11 cellular contexts compared by ENCODE assay signal in the genomic region with DNA sequence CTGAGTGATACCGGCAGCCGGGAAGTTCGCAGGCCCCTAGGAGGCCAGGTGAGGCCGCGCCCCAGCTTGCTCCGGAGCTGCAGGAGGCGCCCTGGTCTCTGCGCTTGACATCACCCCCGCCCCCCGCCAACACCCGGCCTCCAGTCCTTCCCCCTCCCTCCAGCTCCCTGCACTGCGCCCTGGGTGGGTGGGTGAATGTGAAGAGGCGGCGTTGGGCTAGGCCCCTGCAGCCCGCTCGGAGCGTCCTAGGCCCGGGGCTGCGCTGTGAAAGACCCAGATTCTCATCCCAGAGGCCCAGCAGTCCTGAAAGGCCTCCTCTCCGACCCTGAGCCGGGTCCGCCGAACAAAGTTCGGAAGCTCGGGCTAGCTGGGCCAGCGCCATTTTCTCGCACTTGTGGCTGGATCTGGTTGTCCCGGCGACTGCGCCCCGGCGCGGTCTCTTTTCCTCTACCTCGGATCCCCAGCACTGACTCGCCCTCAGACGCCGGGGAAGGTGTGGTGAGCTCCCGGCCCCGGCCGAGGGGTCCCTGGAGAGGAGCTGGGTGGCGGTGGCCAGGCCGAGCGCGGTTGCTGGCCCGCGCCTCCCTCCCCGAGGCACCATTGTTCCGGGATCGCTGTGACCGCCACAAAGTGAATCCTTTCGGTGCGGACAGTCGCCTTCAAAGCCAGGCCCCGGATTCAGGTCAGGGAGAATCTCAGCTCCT. TPM values are rescaled to one million over a fixed set of nuclear protein-coding genes. Genes with fewer than 3 reads are reported as not detected.
DNase-seq lines count a peak whose midpoint lies in the region; ATAC-seq and TF ChIP-seq lines count a peak whose summit lies in the region.
"Had no signal": no experiment of that assay in that cellular context is flagged by ENCODE, and none has a peak within 500 bp of the region (broad histone marks: within the 10 kb centered on the region; RNA-seq: fewer than 3 reads in every experiment).

No MANE protein-coding gene starts in this region.

- TF ChIP-seq CTCF in GM23338 (conservative IDR thresholded peaks at IDR 0.05; ENCODE audit: low read depth in 2 of 2) (no peak; a peak in 1 of 4 replicates), WTC11 (IDR thresholded peaks at IDR 0.05) (no peak), body of pancreas (IDR thresholded peaks at IDR 0.05) (no peak)
- no peak for TF ChIP-seq CTCF in CD8-positive, alpha-beta T cell (IDR thresholded peaks at IDR 0.05)

- DNase-seq in GM23338 (ENCODE audit: low spot score) = peak; percentile 94
- peak; percentile 86 for DNase-seq in WTC11 (ENCODE audit: low spot score)
- DNase-seq in iPS DF 6.9 (ENCODE audit: low read depth, low spot score) = no peak
- DNase-seq in skeletal muscle cell (ENCODE audit: low read depth) = no peak
- no peak for DNase-seq in SKM-1 (lab: John Stamatoyannopoulos, UW; ENCODE audit: unreplicated experiment)
- DNase-seq in CD8-positive, alpha-beta T cell = no peak
- no peak for DNase-seq in body of pancreas
- DNase-seq in KBM-7 = no peak
- DNase-seq: stimulated activated CD8-positive, alpha-beta memory T cell treated with anti-CD3 and anti-CD28 coated beads, Interleukin-4, amount 100 ng/mL, for 48 hours had no signal

- H3K9me3 ChIP-seq in iPS DF 6.9 (ENCODE audit: control insufficient read depth, insufficient read depth, low read length) (no peaks in the 10 kb centered on the region), body of pancreas (no peaks in the 10 kb centered on the region)
- H3K9me3 ChIP-seq in CD8-positive, alpha-beta T cell (ENCODE audit: low read length) = no peaks in the 10 kb centered on the region

- H3K27me3 Mint-ChIP-seq in GM23338 (ENCODE audit: insufficient read depth, low read depth, poor library complexity) = peaks cover 99% of the 10 kb centered on the region
- peaks cover 98% of the 10 kb centered on the region for H3K27me3 Mint-ChIP-seq in WTC11 (ENCODE audit: low read depth)
- H3K27me3 Mint-ChIP-seq in CD8-positive, alpha-beta T cell (ENCODE audit: low read depth) = peaks cover 68% of the 10 kb centered on the region

- H3K4me2 ChIP-seq in GM23338 = peak overlapping the region; percentile 93

- CTCF ChIA-PET in WTC11 (lab: Charles Lee) = interaction anchor here (0.6 to 4.5 kb wide), 14 partner anchors 9 to 1310 kb away, joined by 3 to 47 read pairs (median 10); partner anchors contain the start of genes ZIC1 and ZIC4
- CTCF ChIA-PET in CD8-positive, alpha-beta T cell (lab: Charles Lee) = no interaction called here

- H3K27me3 ChIP-seq in GM23338 (ENCODE audit: insufficient read depth) (peaks cover 100% of the 10 kb centered on the region), iPS DF 6.9 (ENCODE audit: control insufficient read depth, insufficient read depth, low read length) (peaks cover 76% of the 10 kb centered on the region), body of pancreas (peaks cover 0 to 88% of the 10 kb centered on the region in 2 donors)
- H3K27me3 ChIP-seq in CD8-positive, alpha-beta T cell (ENCODE audit: insufficient read depth, low read length) = peaks cover 20% of the 10 kb centered on the region

- H3F3A ChIP-seq in GM23338 (replicated peaks; ENCODE audit: low read depth) = peaks cover 55% of the 10 kb centered on the region

- H3K36me3 Mint-ChIP-seq in GM23338 (ENCODE audit: low read depth) (no peaks in the 10 kb centered on the region), WTC11 (no peaks in the 10 kb centered on the region)
- no peaks in the 10 kb centered on the region for H3K36me3 Mint-ChIP-seq in CD8-positive, alpha-beta T cell

- H3K27ac ChIP-seq in GM23338 (ENCODE audit: low read depth) (no peak overlapping the region; the same call in 1 of the 2 replicates), iPS DF 6.9 (ENCODE audit: low read length) (no peak overlapping the region), body of pancreas (no peak overlapping the region)
- H3K27ac ChIP-seq in CD8-positive, alpha-beta T cell (ENCODE audit: low read depth, low read length) = no peak overlapping the region

- H4K20me1 ChIP-seq in GM23338 (replicated peaks; ENCODE audit: insufficient read depth) = 0 out of 2 replicates have a peak, but pooled peaks cover 7% of the 10 kb centered on the region

- peak overlapping the region; percentile 94 for H2AFZ ChIP-seq in GM23338

- no peaks in the 10 kb centered on the region for H3K79me2 ChIP-seq in GM23338 (replicated peaks; ENCODE audit: insufficient read depth)

- peaks cover 66% of the 10 kb centered on the region for H3K4me1 Mint-ChIP-seq in GM23338
- H3K4me1 Mint-ChIP-seq in WTC11 = peaks cover 73% of the 10 kb centered on the region
- H3K4me1 Mint-ChIP-seq in CD8-positive, alpha-beta T cell (ENCODE audit: low read depth) = peaks cover 4% of the 10 kb centered on the region

- H3K9me3 Mint-ChIP-seq in GM23338 (peaks cover 5% of the 10 kb centered on the region; the same call in 2 of the 3 replicates), WTC11 (no peaks in the 10 kb centered on the region)
- H3K9me3 Mint-ChIP-seq in CD8-positive, alpha-beta T cell = no peaks in the 10 kb centered on the region

- H3K4me1 ChIP-seq in GM23338 (ENCODE audit: insufficient read depth) = peaks cover 67% of the 10 kb centered on the region
- H3K4me1 ChIP-seq in iPS DF 6.9 (ENCODE audit: control insufficient read depth, insufficient read depth, low read length) = peaks cover 18% of the 10 kb centered on the region
- no peaks in the 10 kb centered on the region for H3K4me1 ChIP-seq in CD8-positive, alpha-beta T cell (ENCODE audit: insufficient read depth, low read length)
- H3K4me1 ChIP-seq in body of pancreas = peaks cover 51% of the 10 kb centered on the region

- no CpG with 5 or more reads among the region's 54 CpGs for WGBS in iPS DF 6.9 (ENCODE audit: insufficient coverage, insufficient read length)
- WGBS in body of pancreas, 2 donors = 6 to 9% methylated on average over 23 to 51 of the region's 54 CpGs

- peak; percentile 27 for ATAC-seq in GM23338
- peak; percentile 16 for ATAC-seq in WTC11
- no peak for ATAC-seq in CD8-positive, alpha-beta T cell
- no peak for ATAC-seq in body of pancreas

- POLR2A ChIA-PET in WTC11 (lab: Charles Lee) = interaction anchor here (0.7 to 3.6 kb wide), 8 partner anchors 12 to 38 kb away, joined by 3 to 23 read pairs (median 6); partner anchors contain the start of gene ZIC1
- POLR2A ChIA-PET in CD8-positive, alpha-beta T cell (lab: Charles Lee) = no interaction called here

- H3K4me3 Mint-ChIP-seq in GM23338 (peak overlapping the region; percentile 71), WTC11 (peak overlapping the region; percentile 78)
- no peak overlapping the region for H3K4me3 Mint-ChIP-seq in CD8-positive, alpha-beta T cell
- H3K4me3 Mint-ChIP-seq: activated T-helper 1 cell treated with anti-CD3 and anti-CD28 coated beads, Interleukin-12 subunit alpha, Interleukin-12 subunit beta, Interleukin-2, Interleukin-4 antibody, amounts not matched to agents 30 ng/mL and 10 ng/mL and 1 ng/mL, durations not matched to agents 14 hours and 24 hours and 36 hours had no signal

- intact Hi-C loops in CD8-positive, alpha-beta T cell (cut with DNase I, micrococcal nuclease) = no loop called here
- intact Hi-C loops in body of pancreas (cut with DNase I) = no loop called here

- H3K9me2 ChIP-seq in GM23338 (ENCODE audit: insufficient read depth) = no peaks in the 10 kb centered on the region

- H3K27ac Mint-ChIP-seq in GM23338 (no peak overlapping the region), WTC11 (peak overlapping the region; percentile 97)
- H3K27ac Mint-ChIP-seq in CD8-positive, alpha-beta T cell = no peak overlapping the region

- peak overlapping the region; percentile 81 for H3K4me3 ChIP-seq in GM23338
- H3K4me3 ChIP-seq in iPS DF 6.9 (ENCODE audit: low read length) = peak overlapping the region; percentile 34; the same call in 1 of the 2 replicates
- H3K4me3 ChIP-seq in skeletal muscle cell (ENCODE audit: low read depth, low read length) = peak overlapping the region; percentile 51
- H3K4me3 ChIP-seq in CD8-positive, alpha-beta T cell (ENCODE audit: low read depth, low read length) = no peak overlapping the region
- no peak overlapping the region for H3K4me3 ChIP-seq in body of pancreas

- in situ Hi-C loops in KBM-7 (cut with MboI; ENCODE audit: low pct_unique_long_range_greater_than_20kb, low sequenced_read_pairs) = no loop called here

- no peak for TF ChIP-seq POLR2A in body of pancreas (IDR thresholded peaks at IDR 0.05)

- H3K36me3 ChIP-seq in GM23338 (ENCODE audit: insufficient read depth) = no peaks in the 10 kb centered on the region
- H3K36me3 ChIP-seq in iPS DF 6.9 (ENCODE audit: control insufficient read depth, insufficient read depth, low read length) = no peaks in the 10 kb centered on the region
- H3K36me3 ChIP-seq in CD8-positive, alpha-beta T cell (ENCODE audit: insufficient read depth, low read length) = no peaks in the 10 kb centered on the region
- no peaks in the 10 kb centered on the region for H3K36me3 ChIP-seq in body of pancreas (replicated peaks in 1 of 2; ENCODE audit: insufficient read depth in 1 of 2, low read depth in 2 of 2)

TF ChIP-seq in WTC11, 78 proteins besides CTCF, POLR2A, EP300 and RAD21 (continues in another document):
- TF ChIP-seq ATF1 (CRISPR knock-in tag; IDR thresholded peaks at IDR 0.05) (no peak), HMGXB4 (CRISPR knock-in tag; IDR thresholded peaks at IDR 0.05) (0 out of 2 replicates have a peak, but pooled peaks have one; percentile 40), KAT7 (CRISPR knock-in tag; IDR thresholded peaks at IDR 0.05; ENCODE audit: borderline replicate concordance) (peak; percentile 98; the same call in 1 of the 2 replicates)

RNA-seq across cellular contexts. Expression of gene ZIC4, which starts 12.9 kb away (rescaled TPM):
- total RNA-seq in GM23338 (2014; rRNA removed; shearing (Covaris generic)) = not detected in 2 replicates
- polyA plus RNA-seq in GM23338 (2016; fragmentation: Nextera tagmentation; extraction: Ambion mirVana) = 0.12 TPM in 1 of 2 replicates, not detected in the other
- total RNA-seq in WTC11 (2021) = 1.9 to 3.5 TPM (median 2.5 TPM) in 3 replicates
- not detected for total RNA-seq in CD8-positive, alpha-beta T cell
- not detected for total RNA-seq in body of pancreas
- total RNA-seq: activated T-helper 1 cell treated with anti-CD3 and anti-CD28 coated beads, Interleukin-12 subunit alpha, Interleukin-12 subunit beta, Interleukin-2, Interleukin-4 antibody, amounts not matched to agents 30 ng/mL and 10 ng/mL and 1 ng/mL, durations not matched to agents 14 hours and 24 hours and 36 hours; kidney epithelial cell had no signal

RNA-seq across cellular contexts. Expression of gene ZIC1, which starts 15.8 kb away (rescaled TPM):
- total RNA-seq in GM23338 (2014; rRNA removed; shearing (Covaris generic)) = 0.19 and 0.21 TPM in 2 replicates
- 0.95 and 1.4 TPM in 2 replicates for polyA plus RNA-seq in GM23338 (2016; fragmentation: Nextera tagmentation; extraction: Ambion mirVana)
- total RNA-seq in WTC11 (2021) (30.3 to 59.7 TPM (median 34.7 TPM) in 3 replicates), body of pancreas (not detected)
- not detected for total RNA-seq in CD8-positive, alpha-beta T cell
- total RNA-seq: activated T-helper 1 cell treated with anti-CD3 and anti-CD28 coated beads, Interleukin-12 subunit alpha, Interleukin-12 subunit beta, Interleukin-2, Interleukin-4 antibody, amounts not matched to agents 30 ng/mL and 10 ng/mL and 1 ng/mL, durations not matched to agents 14 hours and 24 hours and 36 hours; kidney epithelial cell had no signal

Comparison
In these comparisons a context has a peak if more than half of its experiments do, and no peak if none do; other contexts are left out.
1. ATAC-seq: peak in GM23338 (single experiment) and WTC11 (single experiment); none in CD8-positive, alpha-beta T cell (single experiment) and body of pancreas (single experiment).
2. DNase-seq: peak in GM23338 (single experiment) and WTC11 (single experiment); none in iPS DF 6.9 (single experiment), skeletal muscle cell (single experiment), SKM-1 (single experiment), CD8-positive, alpha-beta T cell (0 of 7), body of pancreas (0 of 4) and KBM-7 (single experiment).
3. H3K4me3 ChIP-seq: peak in GM23338 (single experiment), iPS DF 6.9 (single experiment) and skeletal muscle cell (single experiment); none in CD8-positive, alpha-beta T cell (single experiment) and body of pancreas (0 of 2).
4. RNA of gene ZIC1, which starts 15.8 kb away (total RNA-seq): 30.3 to 59.7 TPM in WTC11; 0.19 to 0.21 TPM in GM23338, not detected in CD8-positive, alpha-beta T cell and not detected in body of pancreas; every median in the first group is over 10 times any median in the second.